In the genomic region with DNA sequence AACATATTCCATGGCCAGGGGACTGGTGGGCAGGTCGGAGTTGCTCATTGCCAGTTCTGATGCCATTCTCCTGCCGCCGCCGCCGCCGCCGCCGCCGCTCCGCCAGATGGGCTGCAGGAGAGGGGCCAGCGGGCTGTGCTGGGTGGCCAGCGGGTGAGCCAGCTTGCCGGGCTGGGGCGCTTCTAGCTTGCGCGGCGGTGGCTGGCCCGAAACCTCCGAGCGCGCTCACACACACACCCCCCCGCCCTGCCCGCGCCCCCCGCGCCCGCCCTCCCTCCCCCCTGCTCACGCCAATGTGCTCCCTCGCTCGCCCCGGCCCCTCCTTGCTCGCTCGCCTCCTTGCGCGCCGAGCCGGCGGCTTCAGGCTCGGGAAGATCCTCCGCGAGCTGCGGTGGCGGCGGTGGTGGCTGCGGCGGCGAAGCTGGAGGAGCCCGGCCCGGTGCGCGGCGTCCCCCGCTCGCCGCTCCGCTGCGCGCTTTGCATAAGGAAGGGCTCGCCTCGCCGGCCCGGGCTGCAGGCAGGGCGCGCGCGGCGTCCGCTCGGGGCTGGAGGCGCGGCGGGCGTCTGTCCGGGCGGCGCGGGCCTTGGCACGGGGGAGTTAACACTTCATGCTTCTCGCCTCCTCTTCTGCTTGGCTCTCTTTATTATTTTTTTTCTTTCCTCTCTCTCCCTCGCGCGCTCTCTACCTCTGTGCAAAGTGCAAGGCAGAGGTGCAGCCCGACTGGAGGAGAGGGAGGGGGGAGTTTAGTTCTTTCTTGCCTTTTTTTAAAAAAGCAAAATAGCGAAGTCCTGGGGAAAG, we compare ENCODE assay signal across 8 cellular contexts. TPM values are rescaled to one million over a fixed set of nuclear protein-coding genes. Genes with fewer than 3 reads are reported as not detected.
A peak's percentile ranks its signal among the peaks of the same experiment; 100 is the strongest.
DNase-seq lines count a peak whose midpoint lies in the region; ATAC-seq, FAIRE-seq and TF ChIP-seq lines count a peak whose summit lies in the region.

No MANE protein-coding gene starts in this region.

- H3K9me2 ChIP-seq in GM23338 (ENCODE audit: insufficient read depth): no peaks in the 10 kb centered on the region

- H3K36me3 ChIP-seq in BLaER1: no peaks in the 10 kb centered on the region
- no peaks in the 10 kb centered on the region for H3K36me3 ChIP-seq in GM23338 (ENCODE audit: insufficient read depth)
- no peaks in the 10 kb centered on the region for H3K36me3 ChIP-seq in pancreas

- H3K4me3 Mint-ChIP-seq in GM23338: peak overlapping the region; percentile 92

- peaks cover 25% of the 10 kb centered on the region for H3K27me3 Mint-ChIP-seq in GM23338 (ENCODE audit: insufficient read depth, low read depth, poor library complexity)

- peak overlapping the region; percentile 24; the same call in 1 of the 2 replicates for H2AFZ ChIP-seq in GM23338

- no peaks in the 10 kb centered on the region; the same call in 2 of the 3 replicates for H3K36me3 Mint-ChIP-seq in GM23338 (ENCODE audit: low read depth)

- DNase-seq in GM23338 (ENCODE audit: low spot score) (peak; percentile 74), NOMO-1 treated with dmso at 0.1 percent for 144 hours (lab: John Stamatoyannopoulos, UW; ENCODE audit: unreplicated experiment) (peak; percentile 67), amniotic epithelial cell (ENCODE audit: low read depth) (peak; percentile 25), left cardiac atrium (peak; percentile 70), pancreas (peak; percentile 32 to 85 (median 50))
- no peak for DNase-seq in effector CD8-positive, alpha-beta T cell (lab: John Stamatoyannopoulos, UW)

- H3K9ac ChIP-seq in BLaER1: no peak overlapping the region

- no peak for FAIRE-seq in pancreas (lab: Jason Lieb, UNC)

- H3K4me1 Mint-ChIP-seq in GM23338: peaks cover 30% of the 10 kb centered on the region

- H3K27ac ChIP-seq in BLaER1 (no peak overlapping the region), GM23338 (ENCODE audit: low read depth) (no peak overlapping the region), pancreas (peak overlapping the region in 3 of 4 donors; percentile 61 to 86 (median 84))

- intact Hi-C loops in left cardiac atrium (cut with DNase I) (loop anchor here (5.0 to 10.0 kb wide), 5 partner anchors 325 to 1475 kb away; no protein-coding TSS in a partner anchor), pancreas (cut with DNase I) (no loop called here)

- H3K79me2 ChIP-seq in GM23338 (replicated peaks; ENCODE audit: insufficient read depth): no peaks in the 10 kb centered on the region

- WGBS in pancreas, 2 donors: 0% methylated on average over 56 to 84 of the region's 84 CpGs

- H3K9me3 ChIP-seq in BLaER1 (no peaks in the 10 kb centered on the region), pancreas (no peaks in the 10 kb centered on the region)

- peak; percentile 61 for ATAC-seq in GM23338
- peak; percentile 49 to 53 for ATAC-seq in left cardiac atrium
- peak; percentile 40 to 66 (median 50) for ATAC-seq in pancreas
- ATAC-seq in GM21737 (IDR thresholded peaks at IDR 0.05; ENCODE audit: unreplicated experiment): no peak

- H3K4me2 ChIP-seq in BLaER1 (peak overlapping the region; percentile 100), GM23338 (peak overlapping the region; percentile 96)

- H3K9me3 Mint-ChIP-seq in GM23338: no peaks in the 10 kb centered on the region

- no peaks in the 10 kb centered on the region for H3F3A ChIP-seq in GM23338 (replicated peaks; ENCODE audit: low read depth)

- H4K20me1 ChIP-seq in BLaER1 (peaks cover 31% of the 10 kb centered on the region), GM23338 (replicated peaks; ENCODE audit: insufficient read depth) (no peaks in the 10 kb centered on the region)

- H3K27me3 ChIP-seq in BLaER1 (peaks cover 65% of the 10 kb centered on the region), GM23338 (ENCODE audit: insufficient read depth) (peaks cover 28% of the 10 kb centered on the region), pancreas (no peaks in the 10 kb centered on the region)

- H3K4me3 ChIP-seq in BLaER1 (peak overlapping the region; percentile 72), GM23338 (peak overlapping the region; percentile 74), pancreas (peak overlapping the region; percentile 38 to 65 (median 44))

- H3K27ac Mint-ChIP-seq in GM23338: no peak overlapping the region

- no peak for TF ChIP-seq CTCF in GM23338 (conservative IDR thresholded peaks at IDR 0.05; ENCODE audit: low read depth in 2 of 2)
- TF ChIP-seq CTCF in pancreas (IDR thresholded peaks at IDR 0.05): no peak

- H3K4me1 ChIP-seq in BLaER1: peaks cover 19% of the 10 kb centered on the region
- peaks cover 35% of the 10 kb centered on the region for H3K4me1 ChIP-seq in GM23338 (ENCODE audit: insufficient read depth)
- peaks cover 0 to 3% (median 0%) of the 10 kb centered on the region in 3 donors for H3K4me1 ChIP-seq in pancreas

TF ChIP-seq in GM23338, 12 proteins besides CTCF, POLR2A, EP300 and RAD21 (continues in another document):
- no peak for TF ChIP-seq JUNB (IDR thresholded peaks at IDR 0.05; ENCODE audit: unreplicated experiment)
- no peak for TF ChIP-seq ZNF114 (CRISPR knock-in tag; IDR thresholded peaks at IDR 0.05)
- TF ChIP-seq, protein P1, sequence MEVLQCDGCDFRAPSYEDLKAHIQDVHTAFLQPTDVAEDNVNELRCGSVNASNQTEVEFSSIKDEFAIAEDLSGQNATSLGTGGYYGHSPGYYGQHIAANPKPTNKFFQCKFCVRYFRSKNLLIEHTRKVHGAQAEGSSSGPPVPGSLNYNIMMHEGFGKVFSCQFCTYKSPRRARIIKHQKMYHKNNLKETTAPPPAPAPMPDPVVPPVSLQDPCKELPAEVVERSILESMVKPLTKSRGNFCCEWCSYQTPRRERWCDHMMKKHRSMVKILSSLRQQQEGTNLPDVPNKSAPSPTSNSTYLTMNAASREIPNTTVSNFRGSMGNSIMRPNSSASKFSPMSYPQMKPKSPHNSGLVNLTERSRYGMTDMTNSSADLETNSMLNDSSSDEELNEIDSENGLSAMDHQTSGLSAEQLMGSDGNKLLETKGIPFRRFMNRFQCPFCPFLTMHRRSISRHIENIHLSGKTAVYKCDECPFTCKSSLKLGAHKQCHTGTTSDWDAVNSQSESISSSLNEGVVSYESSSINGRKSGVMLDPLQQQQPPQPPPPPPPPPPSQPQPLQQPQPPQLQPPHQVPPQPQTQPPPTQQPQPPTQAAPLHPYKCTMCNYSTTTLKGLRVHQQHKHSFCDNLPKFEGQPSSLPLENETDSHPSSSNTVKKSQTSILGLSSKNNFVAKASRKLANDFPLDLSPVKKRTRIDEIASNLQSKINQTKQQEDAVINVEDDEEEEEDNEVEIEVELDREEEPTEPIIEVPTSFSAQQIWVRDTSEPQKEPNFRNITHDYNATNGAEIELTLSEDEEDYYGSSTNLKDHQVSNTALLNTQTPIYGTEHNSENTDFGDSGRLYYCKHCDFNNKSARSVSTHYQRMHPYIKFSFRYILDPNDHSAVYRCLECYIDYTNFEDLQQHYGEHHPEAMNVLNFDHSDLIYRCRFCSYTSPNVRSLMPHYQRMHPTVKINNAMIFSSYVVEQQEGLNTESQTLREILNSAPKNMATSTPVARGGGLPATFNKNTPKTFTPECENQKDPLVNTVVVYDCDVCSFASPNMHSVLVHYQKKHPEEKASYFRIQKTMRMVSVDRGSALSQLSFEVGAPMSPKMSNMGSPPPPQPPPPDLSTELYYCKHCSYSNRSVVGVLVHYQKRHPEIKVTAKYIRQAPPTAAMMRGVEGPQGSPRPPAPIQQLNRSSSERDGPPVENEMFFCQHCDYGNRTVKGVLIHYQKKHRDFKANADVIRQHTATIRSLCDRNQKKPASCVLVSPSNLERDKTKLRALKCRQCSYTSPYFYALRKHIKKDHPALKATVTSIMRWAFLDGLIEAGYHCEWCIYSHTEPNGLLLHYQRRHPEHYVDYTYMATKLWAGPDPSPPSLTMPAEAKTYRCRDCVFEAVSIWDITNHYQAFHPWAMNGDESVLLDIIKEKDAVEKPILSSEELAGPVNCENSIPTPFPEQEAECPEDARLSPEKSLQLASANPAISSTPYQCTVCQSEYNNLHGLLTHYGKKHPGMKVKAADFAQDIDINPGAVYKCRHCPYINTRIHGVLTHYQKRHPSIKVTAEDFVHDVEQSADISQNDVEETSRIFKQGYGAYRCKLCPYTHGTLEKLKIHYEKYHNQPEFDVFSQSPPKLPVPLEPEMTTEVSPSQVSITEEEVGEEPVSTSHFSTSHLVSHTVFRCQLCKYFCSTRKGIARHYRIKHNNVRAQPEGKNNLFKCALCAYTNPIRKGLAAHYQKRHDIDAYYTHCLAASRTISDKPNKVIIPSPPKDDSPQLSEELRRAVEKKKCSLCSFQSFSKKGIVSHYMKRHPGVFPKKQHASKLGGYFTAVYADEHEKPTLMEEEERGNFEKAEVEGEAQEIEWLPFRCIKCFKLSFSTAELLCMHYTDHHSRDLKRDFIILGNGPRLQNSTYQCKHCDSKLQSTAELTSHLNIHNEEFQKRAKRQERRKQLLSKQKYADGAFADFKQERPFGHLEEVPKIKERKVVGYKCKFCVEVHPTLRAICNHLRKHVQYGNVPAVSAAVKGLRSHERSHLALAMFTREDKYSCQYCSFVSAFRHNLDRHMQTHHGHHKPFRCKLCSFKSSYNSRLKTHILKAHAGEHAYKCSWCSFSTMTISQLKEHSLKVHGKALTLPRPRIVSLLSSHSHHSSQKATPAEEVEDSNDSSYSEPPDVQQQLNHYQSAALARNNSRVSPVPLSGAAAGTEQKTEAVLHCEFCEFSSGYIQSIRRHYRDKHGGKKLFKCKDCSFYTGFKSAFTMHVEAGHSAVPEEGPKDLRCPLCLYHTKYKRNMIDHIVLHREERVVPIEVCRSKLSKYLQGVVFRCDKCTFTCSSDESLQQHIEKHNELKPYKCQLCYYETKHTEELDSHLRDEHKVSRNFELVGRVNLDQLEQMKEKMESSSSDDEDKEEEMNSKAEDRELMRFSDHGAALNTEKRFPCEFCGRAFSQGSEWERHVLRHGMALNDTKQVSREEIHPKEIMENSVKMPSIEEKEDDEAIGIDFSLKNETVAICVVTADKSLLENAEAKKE (CRISPR knock-in tag; IDR thresholded peaks at IDR 0.05): no peak
- no peak for TF ChIP-seq EZH2phosphoT487 (IDR thresholded peaks at IDR 0.05; ENCODE audit: unreplicated experiment)
- TF ChIP-seq STAT1 (IDR thresholded peaks at IDR 0.05; ENCODE audit: unreplicated experiment): no peak
- TF ChIP-seq EZH2 (IDR thresholded peaks at IDR 0.05; ENCODE audit: low read depth, unreplicated experiment): no peak
- no peak for TF ChIP-seq ZNF331 (CRISPR knock-in tag; IDR thresholded peaks at IDR 0.05; ENCODE audit: low read depth)
- TF ChIP-seq NANOG (IDR thresholded peaks at IDR 0.05; ENCODE audit: borderline replicate concordance): no peak

RNA-seq across cellular contexts. Expression of gene MAF, which starts 0.5 kb away (rescaled TPM):
- total RNA-seq in GM23338 (2014; rRNA removed; shearing (Covaris generic)): 0.89 and 2.5 TPM in 2 replicates
- polyA plus RNA-seq in GM23338 (2016; fragmentation: Nextera tagmentation; extraction: Ambion mirVana): 0.91 and 0.92 TPM in 2 replicates
- 10 to 100 TPM; 19.5 to 38.5 TPM for total RNA-seq in left cardiac atrium
- 10 to 100 TPM in 3 of 6 donors, 1 to 10 TPM in 3; 1.6 to 17.0 (median 6.7) TPM for total RNA-seq in pancreas
- 1 to 10 TPM; 2.5 to 3.0 TPM for polyA plus RNA-seq in pancreas

Comparison
In these comparisons a context has a peak if more than half of its experiments do, and no peak if none do; other contexts are left out.
1. H3K27ac ChIP-seq: peak in pancreas (3 of 4); none in BLaER1 (single experiment) and GM23338 (single experiment).
2. intact Hi-C loops: an anchor here in left cardiac atrium (5.0 to 10.0 kb wide); none called in pancreas.
3. Peak in every context shown above with its lines, with median percentiles within 50 percentile points of each other: H3K4me3 ChIP-seq.